28 cellular contexts compared by ENCODE assay signal in genomic region chr16:70627696-70628095, GRCh38.
"Had no signal": no experiment of that assay in that cellular context is flagged by ENCODE, and none has a peak within 500 bp of the region (broad histone marks: within the 10 kb centered on the region; RNA-seq: fewer than 3 reads in every experiment).

No MANE protein-coding gene starts in this region.

- FAIRE-seq: urothelium cell line had no signal

- H3K27ac Mint-ChIP-seq: stimulated activated effector memory CD8-positive, alpha-beta T cell treated with anti-CD3 and anti-CD28 coated beads, Interleukin-12 subunit alpha, Interleukin-12 subunit beta, amount 100 ng/mL, for 72 hours; stimulated activated memory B cell treated with anti-CD40 and anti-IgM and Interleukin-4, amounts not matched to agents 10 μg/mL and 1 μg/mL and 100 μg/mL, for 72 hours; stimulated activated naive B cell treated with anti-CD40 and anti-IgM and Interleukin-4, amounts not matched to agents 10 μg/mL and 1 μg/mL and 100 μg/mL, for 72 hours; stimulated activated naive CD8-positive, alpha-beta T cell treated with anti-CD3 and anti-CD28 coated beads, Interleukin-15, amount 100 ng/mL, for 72 hours; stimulated activated naive CD8-positive, alpha-beta T cell treated with anti-CD3 and anti-CD28 coated beads, Interleukin-15, Interleukin-2, amounts not matched to agents 100 ng/mL and 50 ng/mL, for 24 hours; type B pancreatic cell had no signal

- H3K36me3 ChIP-seq: stomach, suprapubic skin, thoracic aorta, thyroid gland, tibial artery, transverse colon, upper lobe of left lung, upper lobe of right lung, uterus, vagina had no signal

- H3K27ac ChIP-seq: stomach, suprapubic skin, testis, thoracic aorta, thyroid gland, tibial artery, transverse colon, upper lobe of left lung, upper lobe of right lung, uterus, vagina had no signal

- H3K4me1 ChIP-seq: stomach, suprapubic skin, testis, thyroid gland, transverse colon, upper lobe of left lung, upper lobe of right lung, uterus, vagina had no signal

- H3K4me3 ChIP-seq: stomach, suprapubic skin, testis, thoracic aorta, thyroid gland, tibial artery, tibial nerve, transverse colon, upper lobe of left lung, upper lobe of right lung, uterus, vagina had no signal

- H3K4me3 Mint-ChIP-seq: stimulated activated effector memory CD8-positive, alpha-beta T cell treated with anti-CD3 and anti-CD28 coated beads, Interleukin-12 subunit alpha, Interleukin-12 subunit beta, amount 100 ng/mL, for 72 hours; stimulated activated memory B cell treated with anti-CD40 and anti-IgM and Interleukin-4, amounts not matched to agents 10 μg/mL and 1 μg/mL and 100 μg/mL, for 72 hours; stimulated activated naive B cell treated with anti-CD40 and anti-IgM and Interleukin-4, amounts not matched to agents 10 μg/mL and 1 μg/mL and 100 μg/mL, for 72 hours; stimulated activated naive CD8-positive, alpha-beta T cell treated with anti-CD3 and anti-CD28 coated beads, Interleukin-15, amount 100 ng/mL, for 72 hours; stimulated activated naive CD8-positive, alpha-beta T cell treated with anti-CD3 and anti-CD28 coated beads, Interleukin-15, Interleukin-2, amounts not matched to agents 100 ng/mL and 50 ng/mL, for 24 hours; type B pancreatic cell had no signal

- DNase-seq: stimulated activated CD4-positive, alpha-beta T cell treated with anti-CD3 and anti-CD28 coated beads, Interleukin-2, amount 100 ng/mL, for 48 hours; stimulated activated CD4-positive, alpha-beta T cell treated with anti-CD3 and anti-CD28 coated beads, Interleukin-4, amount 100 ng/mL, for 1 hour; stimulated activated CD4-positive, alpha-beta T cell treated with anti-CD3 and anti-CD28 coated beads, Interleukin-4, amount 100 ng/mL, for 24 hours; stimulated activated CD4-positive, alpha-beta T cell treated with anti-CD3 and anti-CD28 coated beads, Interleukin-4, amount 100 ng/mL, for 4 hours; stimulated activated CD8-positive, alpha-beta memory T cell treated with anti-CD3 and anti-CD28 coated beads, Interleukin-4, amount 100 ng/mL, for 48 hours; stimulated activated naive B cell treated with anti-CD40 and anti-IgM and Interleukin-4, amounts not matched to agents 10 μg/mL and 1 μg/mL and 100 μg/mL, for 72 hours; stimulated activated naive CD4-positive, alpha-beta T cell; stimulated activated naive CD4-positive, alpha-beta T cell treated with Interleukin-2 at 50 U/mL for 16 hours; stimulated activated naive CD8-positive, alpha-beta T cell treated with anti-CD3 and anti-CD28 coated beads, Interleukin-15, amount 100 ng/mL, for 72 hours; stimulated activated naive CD8-positive, alpha-beta T cell treated with anti-CD3 and anti-CD28 coated beads, Interleukin-15, Interleukin-2, amounts not matched to agents 100 U/mL and 50 U/mL, for 24 hours; stomach; substantia nigra; testis; thyroid gland; tibial artery; transverse colon; upper lobe of left lung; upper lobe of right lung; uterus had no signal

- H3K27me3 Mint-ChIP-seq: stimulated activated naive CD8-positive, alpha-beta T cell treated with anti-CD3 and anti-CD28 coated beads, Interleukin-15, amount 100 ng/mL, for 72 hours had no signal

- H3K9me3 Mint-ChIP-seq: stimulated activated effector memory CD8-positive, alpha-beta T cell treated with anti-CD3 and anti-CD28 coated beads, Interleukin-12 subunit alpha, Interleukin-12 subunit beta, amount 100 ng/mL, for 72 hours; stimulated activated naive CD8-positive, alpha-beta T cell treated with anti-CD3 and anti-CD28 coated beads, Interleukin-15, amount 100 ng/mL, for 72 hours had no signal

- ATAC-seq: stimulated activated effector memory CD8-positive, alpha-beta T cell treated with anti-CD3 and anti-CD28 coated beads, Interleukin-12 subunit alpha, Interleukin-12 subunit beta, amount 100 ng/mL, for 72 hours; stimulated activated memory B cell treated with anti-CD40 and anti-IgM and Interleukin-4, amounts not matched to agents 10 μg/mL and 1 μg/mL and 100 μg/mL, for 72 hours; stimulated activated naive B cell treated with anti-CD40 and anti-IgM and Interleukin-4, amounts not matched to agents 10 μg/mL and 1 μg/mL and 100 μg/mL, for 72 hours; stimulated activated naive CD8-positive, alpha-beta T cell treated with anti-CD3 and anti-CD28 coated beads, Interleukin-15, amount 100 ng/mL, for 72 hours; stimulated activated naive CD8-positive, alpha-beta T cell treated with anti-CD3 and anti-CD28 coated beads, Interleukin-15, Interleukin-2, amounts not matched to agents 100 U/mL and 50 U/mL, for 24 hours; upper lobe of right lung had no signal

- H3K36me3 Mint-ChIP-seq: stimulated activated effector memory CD8-positive, alpha-beta T cell treated with anti-CD3 and anti-CD28 coated beads, Interleukin-12 subunit alpha, Interleukin-12 subunit beta, amount 100 ng/mL, for 72 hours; stimulated activated memory B cell treated with anti-CD40 and anti-IgM and Interleukin-4, amounts not matched to agents 10 μg/mL and 1 μg/mL and 100 μg/mL, for 72 hours; type B pancreatic cell had no signal

- H3K4me1 Mint-ChIP-seq: stimulated activated effector memory CD8-positive, alpha-beta T cell treated with anti-CD3 and anti-CD28 coated beads, Interleukin-12 subunit alpha, Interleukin-12 subunit beta, amount 100 ng/mL, for 72 hours; stimulated activated memory B cell treated with anti-CD40 and anti-IgM and Interleukin-4, amounts not matched to agents 10 μg/mL and 1 μg/mL and 100 μg/mL, for 72 hours; stimulated activated naive B cell treated with anti-CD40 and anti-IgM and Interleukin-4, amounts not matched to agents 10 μg/mL and 1 μg/mL and 100 μg/mL, for 72 hours; stimulated activated naive CD8-positive, alpha-beta T cell treated with anti-CD3 and anti-CD28 coated beads, Interleukin-15, amount 100 ng/mL, for 72 hours had no signal

- H3K27me3 ChIP-seq: stomach, suprapubic skin, testis, thyroid gland, tibial artery, tibial nerve, transverse colon, upper lobe of left lung, upper lobe of right lung, uterus, vagina had no signal

- H3K9me3 ChIP-seq: testis, thyroid gland, uterus had no signal
